In genomic region chr17:49707608-49708514, GRCh38 we compare ENCODE assay signal across 8 cellular contexts. TPM values are rescaled to one million over a fixed set of nuclear protein-coding genes. Genes with fewer than 3 reads are reported as not detected.
DNase-seq lines count a peak whose midpoint lies in the region; ATAC-seq, FAIRE-seq and TF ChIP-seq lines count a peak whose summit lies in the region.

A gene with protein sequence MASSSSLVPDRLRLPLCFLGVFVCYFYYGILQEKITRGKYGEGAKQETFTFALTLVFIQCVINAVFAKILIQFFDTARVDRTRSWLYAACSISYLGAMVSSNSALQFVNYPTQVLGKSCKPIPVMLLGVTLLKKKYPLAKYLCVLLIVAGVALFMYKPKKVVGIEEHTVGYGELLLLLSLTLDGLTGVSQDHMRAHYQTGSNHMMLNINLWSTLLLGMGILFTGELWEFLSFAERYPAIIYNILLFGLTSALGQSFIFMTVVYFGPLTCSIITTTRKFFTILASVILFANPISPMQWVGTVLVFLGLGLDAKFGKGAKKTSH (minus strand): TSS chr17:49707964. CDS start chr17:49707833, 131 bp downstream.

- H3K9ac ChIP-seq in keratinocyte (ENCODE audit: control insufficient read depth, extremely low read depth, insufficient read depth, low read length): peak within 1 kb of the TSS; percentile 99

- H3K4me3 ChIP-seq in AG10803 (ENCODE audit: low read length) (peak within 1 kb of the TSS; percentile 92), keratinocyte (ENCODE audit: control insufficient read depth in 2 of 3, extremely low read depth in 1 of 3, insufficient read depth in 2 of 3, low read depth in 1 of 3, low read length in 3 of 3) (peak within 1 kb of the TSS; percentile 68 to 98 (median 95))

- no peaks in the 10 kb centered on the region for H4K20me1 ChIP-seq in keratinocyte (ENCODE audit: control insufficient read depth, extremely low read depth, insufficient read depth, low read length)

- H2AFZ ChIP-seq in keratinocyte (ENCODE audit: control insufficient read depth, low read length): peak within 1 kb of the TSS; percentile 94

- no peaks in the 10 kb centered on the region for H3K9me1 ChIP-seq in keratinocyte (ENCODE audit: control insufficient read depth, extremely low read depth, insufficient read depth, low read length)

- peak within 1 kb of the TSS; percentile 91 for H3K4me2 ChIP-seq in keratinocyte (ENCODE audit: control insufficient read depth, extremely low read depth, insufficient read depth, low read depth, low read length)

- no peaks in the 10 kb centered on the region for H3K27me3 ChIP-seq in keratinocyte (ENCODE audit: control insufficient read depth, extremely low read depth, insufficient read depth, low read length)

- peak; percentile 99 for DNase-seq in AG10803 (ENCODE audit: low read depth)
- DNase-seq in NCI-H446 (lab: John Stamatoyannopoulos, UW): peak; percentile 96 to 97
- peak; percentile 96 to 97 for DNase-seq in cerebellar nuclear complex (lab: John Stamatoyannopoulos, UW)
- peak; percentile 86 for DNase-seq in keratinocyte (ENCODE audit: low read depth, low spot score)
- DNase-seq in stimulated activated CD4-positive, alpha-beta T cell treated with anti-CD3 and anti-CD28 coated beads, Interleukin-15, amount 100 ng/mL, for 24 hours: peak; percentile 100

- TF ChIP-seq CTCF in AG10803 (conservative IDR thresholded peaks at IDR 0.05; ENCODE audit: low read length) (peak; percentile 87), keratinocyte (optimal IDR thresholded peaks at IDR 0.05 in 1 of 3, IDR thresholded peaks at IDR 0.05 in 1 of 3, conservative IDR thresholded peaks at IDR 0.05 in 1 of 3; ENCODE audit: extremely low read depth in 1 of 3, insufficient read depth in 2 of 3, low read length in 3 of 3) (peak; percentile 97 to 98 (median 98))

- peak; percentile 81 for FAIRE-seq in keratinocyte (lab: Jason Lieb, UNC)

- ATAC-seq in GM19023 (IDR thresholded peaks at IDR 0.05; ENCODE audit: unreplicated experiment) (peak; percentile 86), HG03342 (IDR thresholded peaks at IDR 0.05; ENCODE audit: unreplicated experiment) (peak; percentile 91)
- ATAC-seq in activated CD4-positive, CD25-positive, alpha-beta regulatory T cell treated with anti-CD3 and anti-CD28 coated beads, Interleukin-2, amount 50 U/mL, for 24 hours: peak; percentile 98

- dilution Hi-C loops in keratinocyte (cut with MboI; ENCODE audit: extremely low pct_ligation_motif_present, low sequenced_read_pairs): no loop called here

- H3K79me2 ChIP-seq in keratinocyte (ENCODE audit: control insufficient read depth, insufficient read depth, low read length): peaks cover 21% of the 10 kb centered on the region

- peaks cover 18 to 24% of the 10 kb centered on the region in 2 experiments for H3K36me3 ChIP-seq in keratinocyte (ENCODE audit: control insufficient read depth in 2 of 2, extremely low read depth in 1 of 2, insufficient read depth in 2 of 2, low read length in 2 of 2)

- H3K9me3 ChIP-seq in keratinocyte (ENCODE audit: control insufficient read depth, low read depth, low read length): no peaks in the 10 kb centered on the region

- peaks cover 17% of the 10 kb centered on the region for H3K4me1 ChIP-seq in keratinocyte (ENCODE audit: control insufficient read depth, extremely low read depth, insufficient read depth, low read length)

- H3K27ac ChIP-seq in keratinocyte (ENCODE audit: control insufficient read depth, insufficient read depth, low read length): peak within 1 kb of the TSS; percentile 99

RNA-seq across cellular contexts. Expression of the gene that starts here (rescaled TPM):
- polyA plus RNA-seq in keratinocyte: 65.7 to 72.3 TPM (median 71.6 TPM) in 3 replicates
- polyA plus RNA-seq in keratinocyte (2011; ENCODE audit: low read depth): 6.7 TPM
- 56.6 and 72.4 TPM in 2 replicates for polyA plus RNA-seq in keratinocyte (2011; cell fraction: cytosol; rRNA removed)
- 41.1 and 46.3 TPM in 2 replicates for polyA plus RNA-seq in keratinocyte (2011; cell fraction: nucleus; rRNA removed)
- polyA plus RNA-seq in keratinocyte (2012; ENCODE audit: low replicate concordance): 36.2 and 52.9 TPM in 2 replicates
- polyA minus RNA-seq in keratinocyte: 53.5 to 89.3 TPM (median 65.9 TPM) in 3 replicates
- polyA minus RNA-seq in keratinocyte (2011; cell fraction: cytosol; rRNA and poly(A)+ RNA removed): 55.4 TPM
- polyA minus RNA-seq in keratinocyte (2011; cell fraction: nucleus; rRNA and poly(A)+ RNA removed): 13.2 and 24.7 TPM in 2 replicates

Comparison
In these comparisons a context has a peak if more than half of its experiments do, and no peak if none do; other contexts are left out.
1. Peak in every context shown above with its lines: DNase-seq, ATAC-seq, H3K4me3 ChIP-seq and H3K27ac ChIP-seq.